21 cellular contexts compared by ENCODE assay signal in genomic region chr15:71387825-71388224, GRCh38.
"Had no signal": no experiment of that assay in that cellular context is flagged by ENCODE, and none has a peak within 500 bp of the region (broad histone marks: within the 10 kb centered on the region; RNA-seq: fewer than 3 reads in every experiment).

No MANE protein-coding gene starts in this region.

- H3K36me3 Mint-ChIP-seq: activated naive CD8-positive, alpha-beta T cell treated with anti-CD3 and anti-CD28 coated beads for 36 hours had no signal

- DNase-seq: activated B cell treated with CpG ODN at 0.5 μM for 24 hours; activated CD4-positive, alpha-beta T cell treated with anti-CD3 and anti-CD28 coated beads for 48 hours; activated CD8-positive, alpha-beta T cell treated with anti-CD3 and anti-CD28 coated beads for 36 hours; activated naive CD4-positive, alpha-beta T cell; activated naive CD8-positive, alpha-beta T cell treated with anti-CD3 and anti-CD28 coated beads for 36 hours; activated T-cell treated with anti-CD3 and anti-CD28 coated beads, Interleukin-2, amount 50 U/mL, for 1 hour; amygdala; body of pancreas; effector memory CD8-positive, alpha-beta T cell; foreskin fibroblast; left cardiac atrium; midbrain; occipital lobe; posterior cingulate gyrus; retina; stimulated activated CD8-positive, alpha-beta memory T cell treated with anti-CD3 and anti-CD28 coated beads, Interleukin-4, amount 100 ng/mL, for 48 hours; stimulated activated naive CD4-positive, alpha-beta T cell; tibial artery had no signal

- H3K27ac Mint-ChIP-seq: activated B cell treated with CpG ODN at 0.5 μM for 24 hours; activated CD8-positive, alpha-beta T cell treated with anti-CD3 and anti-CD28 coated beads for 36 hours; activated naive CD8-positive, alpha-beta T cell treated with anti-CD3 and anti-CD28 coated beads for 36 hours; activated T-helper 17 cell treated with anti-CD3 and anti-CD28 coated beads, Interleukin-2, amount 50 U/mL, for 72 hours; effector memory CD8-positive, alpha-beta T cell had no signal

- H3K9me3 Mint-ChIP-seq: activated T-helper 17 cell treated with anti-CD3 and anti-CD28 coated beads, Interleukin-2, amount 50 U/mL, for 72 hours; effector memory CD8-positive, alpha-beta T cell had no signal

- H3K27me3 ChIP-seq: body of pancreas, tibial artery had no signal

- H3K4me3 ChIP-seq: body of pancreas, lung, tibial artery had no signal

- H3K4me3 Mint-ChIP-seq: activated B cell treated with CpG ODN at 0.5 μM for 24 hours; activated CD8-positive, alpha-beta T cell treated with anti-CD3 and anti-CD28 coated beads for 36 hours; activated naive CD8-positive, alpha-beta T cell treated with anti-CD3 and anti-CD28 coated beads for 36 hours; activated T-helper 17 cell treated with anti-CD3 and anti-CD28 coated beads, Interleukin-2, amount 50 U/mL, for 72 hours; effector memory CD8-positive, alpha-beta T cell; nephron had no signal

- H3K4me1 Mint-ChIP-seq: activated B cell treated with CpG ODN at 0.5 μM for 24 hours; activated T-helper 17 cell treated with anti-CD3 and anti-CD28 coated beads, Interleukin-2, amount 50 U/mL, for 72 hours had no signal

- H3K36me3 ChIP-seq: tibial artery had no signal

- H3K27ac ChIP-seq: body of pancreas, tibial artery had no signal

- H3K9me3 ChIP-seq: body of pancreas, tibial artery had no signal

- ATAC-seq: activated CD8-positive, alpha-beta T cell treated with anti-CD3 and anti-CD28 coated beads for 36 hours; activated T-helper 17 cell treated with anti-CD3 and anti-CD28 coated beads, Interleukin-2, amount 50 U/mL, for 72 hours; body of pancreas; effector memory CD8-positive, alpha-beta T cell; left cardiac atrium had no signal
